24 cellular contexts compared by ENCODE assay signal in genomic region chr18:25121442-25121841, GRCh38.
A peak's percentile ranks its signal among the peaks of the same experiment; 100 is the strongest.
DNase-seq lines count a peak whose midpoint lies in the region; TF ChIP-seq lines count a peak whose summit lies in the region.
"Had no signal": no experiment of that assay in that cellular context is flagged by ENCODE, and none has a peak within 500 bp of the region (broad histone marks: within the 10 kb centered on the region; RNA-seq: fewer than 3 reads in every experiment).

No MANE protein-coding gene starts in this region.

- H3K4me2 ChIP-seq in H9 (ENCODE audit: insufficient read depth, insufficient read length, low read length): no peak overlapping the region
- H3K4me2 ChIP-seq in OCI-LY7 (ENCODE audit: low read length): peak overlapping the region; percentile 51
- H3K4me2 ChIP-seq: KMS-11, SK-N-SH had no signal

- H4K20me1 ChIP-seq in H9 (ENCODE audit: control insufficient read depth, insufficient read depth, insufficient read length): no peaks in the 10 kb centered on the region
- H4K20me1 ChIP-seq in OCI-LY7 (ENCODE audit: insufficient read depth, low read length): no peaks in the 10 kb centered on the region

- CTCF ChIA-PET in OCI-LY7 (lab: Charles Lee; ENCODE audit: unreplicated experiment): no interaction called here

- H3K9me3 Mint-ChIP-seq in H9 (peaks cover 0 to 15% of the 10 kb centered on the region in 2 experiments; a peak in 4 of 5 replicates), endodermal cell (peaks cover 12% of the 10 kb centered on the region)
- peaks cover 7% of the 10 kb centered on the region for H3K9me3 Mint-ChIP-seq in activated T-cell treated with anti-CD3 and anti-CD28 coated beads, Interleukin-2, amount 50 U/mL, for 24 hours
- H3K9me3 Mint-ChIP-seq: T-helper 1 cell treated with Interleukin-12 subunit alpha and Interleukin-12 subunit beta and Interleukin-4 antibody, amounts not matched to agents 30 μg/mL and 1 μg/mL, for 36 hours had no signal

- peaks cover 0 to 4% of the 10 kb centered on the region in 2 experiments; a peak in 2 of 4 replicates for H3K4me1 Mint-ChIP-seq in H9
- H3K4me1 Mint-ChIP-seq in endodermal cell: peaks cover 11% of the 10 kb centered on the region
- H3K4me1 Mint-ChIP-seq in activated T-cell treated with anti-CD3 and anti-CD28 coated beads, Interleukin-2, amount 50 U/mL, for 24 hours (ENCODE audit: low read depth): no peaks in the 10 kb centered on the region
- H3K4me1 Mint-ChIP-seq: B cell had no signal

- no peaks in the 10 kb centered on the region for H3K23me2 ChIP-seq in H9 (ENCODE audit: insufficient read length, low read depth, low read length, poor library complexity, severe bottlenecking)

- H3K4me1 ChIP-seq in H9 (ENCODE audit: insufficient read depth, low read length) (no peaks in the 10 kb centered on the region), OCI-LY7 (ENCODE audit: insufficient read depth, low read length, poor library complexity, severe bottlenecking) (peaks cover 42% of the 10 kb centered on the region), endodermal cell (ENCODE audit: control insufficient read depth, insufficient read depth, low read length) (no peaks in the 10 kb centered on the region)
- H3K4me1 ChIP-seq: Caco-2 had no signal

- no peak overlapping the region for H2AK5ac ChIP-seq in H9 (ENCODE audit: insufficient read length, low read length)

- no TSS peak for BruUV-seq in OCI-LY7 (replicated peaks; lab: Mats Ljungman, UMichigan)

- H3K79me2 ChIP-seq in H9 (ENCODE audit: insufficient read depth, low read length): no peaks in the 10 kb centered on the region
- H3K79me2 ChIP-seq in OCI-LY7 (ENCODE audit: insufficient read depth, low read depth, low read length): no peaks in the 10 kb centered on the region

- no peak overlapping the region for H4K8ac ChIP-seq in H9 (replicated peaks; ENCODE audit: insufficient read length, low read depth, low read length)

- H3K4me3 Mint-ChIP-seq in H9 (no peak overlapping the region), endodermal cell (no peak overlapping the region)
- no peak overlapping the region for H3K4me3 Mint-ChIP-seq in activated T-cell treated with anti-CD3 and anti-CD28 coated beads, Interleukin-2, amount 50 U/mL, for 24 hours
- H3K4me3 Mint-ChIP-seq: B cell; CD8-positive, alpha-beta T cell; T-helper 1 cell treated with Interleukin-12 subunit alpha and Interleukin-12 subunit beta and Interleukin-4 antibody, amounts not matched to agents 30 μg/mL and 1 μg/mL, for 36 hours had no signal

- H3K27ac Mint-ChIP-seq in H9 (no peak overlapping the region), endodermal cell (no peak overlapping the region)
- no peak overlapping the region for H3K27ac Mint-ChIP-seq in activated T-cell treated with anti-CD3 and anti-CD28 coated beads, Interleukin-2, amount 50 U/mL, for 24 hours
- H3K27ac Mint-ChIP-seq: B cell; CD8-positive, alpha-beta T cell; T-helper 1 cell treated with Interleukin-12 subunit alpha and Interleukin-12 subunit beta and Interleukin-4 antibody, amounts not matched to agents 30 μg/mL and 1 μg/mL, for 36 hours had no signal

- no peak overlapping the region for H3K56ac ChIP-seq in H9 (ENCODE audit: insufficient read length, low read depth, low read length)

- no peaks in the 10 kb centered on the region for H3K27me3 ChIP-seq in H9 (ENCODE audit: insufficient read depth, low read length)
- H3K27me3 ChIP-seq in endodermal cell (ENCODE audit: control insufficient read depth, insufficient read depth, low read length, poor library complexity, severe bottlenecking): no peaks in the 10 kb centered on the region

- H3K36me3 ChIP-seq in OCI-LY7 (ENCODE audit: insufficient read depth, low read length): no peaks in the 10 kb centered on the region
- H3K36me3 ChIP-seq in endodermal cell (ENCODE audit: control insufficient read depth, insufficient read depth, low read length): no peaks in the 10 kb centered on the region

- no peak overlapping the region for H3K9ac ChIP-seq in H9 (ENCODE audit: extremely low read depth, insufficient read length, low read length)
- H3K9ac ChIP-seq in endodermal cell (ENCODE audit: extremely low read depth, low read length, poor library complexity, severe bottlenecking): no peak overlapping the region
- H3K9ac ChIP-seq: KMS-11, SK-N-SH had no signal

- in situ Hi-C loops in GM13976 (cut with MboI; ENCODE audit: low sequenced_read_pairs, unreplicated experiment): no loop called here

- no peak overlapping the region for H2BK120ac ChIP-seq in H9 (ENCODE audit: low read depth, low read length, poor library complexity, severe bottlenecking)

- H3T11ph ChIP-seq in H9 (ENCODE audit: low read length): no peak overlapping the region

- no peak overlapping the region for H3K18ac ChIP-seq in H9 (ENCODE audit: insufficient read length, low read depth, low read length)

- no CpG with 5 or more reads among the region's 2 CpGs for WGBS in H9 (ENCODE audit: extremely low coverage, insufficient read length, low lambda C conversion rate)
- WGBS in endodermal cell (ENCODE audit: insufficient coverage in 1 of 2, insufficient read length in 1 of 2), 2 experiments: 91 to 100% methylated on average over 1 to 2 of the region's 2 CpGs

- H2AFZ ChIP-seq in H9 (ENCODE audit: low read length) (no peak overlapping the region), OCI-LY7 (ENCODE audit: low read length) (peak overlapping the region; percentile 91)

- H2BK15ac ChIP-seq in H9 (ENCODE audit: low read depth, low read length): no peak overlapping the region

- peaks cover 0 to 13% (median 5%) of the 10 kb centered on the region in 3 experiments; a peak in 5 of 7 replicates for H3K36me3 Mint-ChIP-seq in H9 (ENCODE audit: insufficient read depth in 1 of 3, low read depth in 3 of 3)
- peaks cover 8% of the 10 kb centered on the region for H3K36me3 Mint-ChIP-seq in endodermal cell (ENCODE audit: low read depth)
- H3K36me3 Mint-ChIP-seq in activated T-cell treated with anti-CD3 and anti-CD28 coated beads, Interleukin-2, amount 50 U/mL, for 24 hours (ENCODE audit: low read depth): no peaks in the 10 kb centered on the region
- H3K36me3 Mint-ChIP-seq: CD8-positive, alpha-beta T cell had no signal

- TF ChIP-seq CTCF in H9 (conservative IDR thresholded peaks at IDR 0.05) (peak; percentile 55), OCI-LY7 (conservative IDR thresholded peaks at IDR 0.05; ENCODE audit: low read length) (peak; percentile 51), endodermal cell (conservative IDR thresholded peaks at IDR 0.05) (peak; percentile 62), GM13976 (IDR thresholded peaks at IDR 0.05; ENCODE audit: borderline replicate concordance, control extremely low read depth, extremely low read depth, insufficient read depth, missing control alignments) (no peak)

- no peak overlapping the region for H2BK5ac ChIP-seq in H9 (ENCODE audit: insufficient read length, low read length)

- no peak overlapping the region for H4K5ac ChIP-seq in H9 (ENCODE audit: insufficient read length, low read depth, low read length)

- no peak overlapping the region for H2BK12ac ChIP-seq in H9 (ENCODE audit: insufficient read length, low read depth, low read length)

- H3K27ac ChIP-seq in H9 (ENCODE audit: insufficient read length, low read depth, low read length) (no peak overlapping the region), OCI-LY7 (ENCODE audit: low read depth, low read length, poor library complexity, severe bottlenecking) (peak overlapping the region; percentile 54), endodermal cell (ENCODE audit: low read depth, low read length) (no peak overlapping the region)
- H3K27ac ChIP-seq: C4-2B, KMS-11 had no signal

- no peaks in the 10 kb centered on the region for H3K79me1 ChIP-seq in H9 (ENCODE audit: insufficient read depth, low read depth, low read length, poor library complexity, severe bottlenecking)

- H3K9me3 ChIP-seq in H9 (ENCODE audit: control insufficient read depth, low read depth, low read length): no peaks in the 10 kb centered on the region
- H3K9me3 ChIP-seq in OCI-LY7 (ENCODE audit: low read length): peaks cover 12% of the 10 kb centered on the region; the same call in 1 of the 2 replicates
- peaks cover 6% of the 10 kb centered on the region for H3K9me3 ChIP-seq in endodermal cell (ENCODE audit: control insufficient read depth, low read length)
- H3K9me3 ChIP-seq: Caco-2 had no signal

- POLR2A ChIA-PET in OCI-LY7 (lab: Charles Lee): interaction anchor here (0.6 to 4.2 kb wide), 3 partner anchors 12 to 871 kb away, joined by 3 to 35 read pairs (median 4); no protein-coding TSS in a partner anchor

- H3K14ac ChIP-seq in H9 (ENCODE audit: insufficient read depth, low read length): no peak overlapping the region

- intact Hi-C loops in OCI-LY7 (cut with micrococcal nuclease; ENCODE audit: unreplicated experiment): loop anchor here (5.0 kb wide), 3 partner anchors 46 to 231 kb away; partner anchors contain the start of gene ZNF521

- no peak overlapping the region for H4K91ac ChIP-seq in H9 (ENCODE audit: insufficient read length, low read depth, low read length)

- H3K9me2 ChIP-seq in OCI-LY7 (ENCODE audit: insufficient read depth, low read length): no peaks in the 10 kb centered on the region
- H3K9me2 ChIP-seq: SK-N-SH had no signal

- no peak overlapping the region for H3K4ac ChIP-seq in H9 (ENCODE audit: low read depth, low read length)

- H3K23ac ChIP-seq in H9 (ENCODE audit: insufficient read length, low read depth, low read length): no peak overlapping the region

- no peak overlapping the region for H2BK20ac ChIP-seq in H9 (ENCODE audit: low read depth, low read length, poor library complexity, severe bottlenecking)

- H3K4me3 ChIP-seq in OCI-LY7 (ENCODE audit: low read depth, low read length, poor library complexity, severe bottlenecking) (peak overlapping the region; percentile 11), endodermal cell (ENCODE audit: low read length) (no peak overlapping the region)

- peaks cover 2% of the 10 kb centered on the region; the same call in 1 of the 2 replicates for H3K27me3 Mint-ChIP-seq in H9 (ENCODE audit: low read depth)
- no peaks in the 10 kb centered on the region for H3K27me3 Mint-ChIP-seq in endodermal cell (ENCODE audit: insufficient read depth)
- peaks cover 3% of the 10 kb centered on the region for H3K27me3 Mint-ChIP-seq in activated T-cell treated with anti-CD3 and anti-CD28 coated beads, Interleukin-2, amount 50 U/mL, for 24 hours

- DNase-seq in H9: peak; percentile 34
- no peak for DNase-seq in OCI-LY7 (ENCODE audit: low spot score)
- no peak for DNase-seq in endodermal cell
- no peak for DNase-seq in activated T-cell treated with anti-CD3 and anti-CD28 coated beads, Interleukin-2, amount 50 U/mL, for 24 hours
- DNase-seq in AML-193 (lab: John Stamatoyannopoulos, UW): no peak
- no peak for DNase-seq in NK-92 (lab: John Stamatoyannopoulos, UW; ENCODE audit: unreplicated experiment)
- no peak for DNase-seq in GM13976 (ENCODE audit: low spot score)
- DNase-seq: Caco-2; CD8-positive, alpha-beta T cell; EL; GDM1; HCEC 1CT; MV-4-11; NCI-H1105 treated with DMSO at 0.1 percent for 48 hours; NCI-H2029; NCI-H446 treated with DMSO at 0.1 percent for 48 hours; NCI-H526; PC-3; SK-N-SH; SW 1271 had no signal
